18 cellular contexts compared by ENCODE assay signal in the genomic region with DNA sequence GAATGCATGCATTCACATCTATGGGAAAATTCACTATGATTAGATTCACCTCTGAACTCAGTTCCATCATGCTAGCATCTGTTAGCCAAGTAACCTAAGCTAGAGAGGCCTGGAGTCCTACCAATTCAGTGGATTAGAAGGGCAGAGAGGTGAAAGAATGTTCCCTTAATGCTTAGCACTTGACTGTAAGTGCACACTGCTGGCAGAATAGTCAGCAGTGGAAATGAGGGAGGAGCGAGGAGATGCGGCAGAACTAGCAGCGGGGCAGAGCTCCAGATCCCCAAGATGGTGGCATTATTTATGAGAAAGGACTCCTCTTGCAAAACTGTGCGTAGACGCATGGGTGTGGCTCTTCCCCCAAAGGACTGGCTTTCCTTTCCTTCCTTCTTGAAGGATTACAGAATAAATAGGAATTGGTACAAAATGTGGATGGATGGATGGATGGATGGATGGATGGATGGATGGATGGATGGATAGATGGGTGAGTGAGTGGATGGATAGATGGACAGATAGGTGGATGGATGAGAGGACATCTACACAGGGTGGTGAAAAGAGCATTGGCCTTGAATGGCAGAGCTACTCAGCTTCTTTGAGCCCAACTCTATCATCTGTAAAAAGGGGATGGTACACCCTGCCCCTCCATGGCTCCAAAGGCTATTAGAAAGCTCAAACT.
DNase-seq lines count a peak whose midpoint lies in the region; ATAC-seq and TF ChIP-seq lines count a peak whose summit lies in the region.
"Had no signal": no experiment of that assay in that cellular context is flagged by ENCODE, and none has a peak within 500 bp of the region (broad histone marks: within the 10 kb centered on the region; RNA-seq: fewer than 3 reads in every experiment).

No MANE protein-coding gene starts in this region.

- H3K27me3 Mint-ChIP-seq in activated naive CD8-positive, alpha-beta T cell = no peaks in the 10 kb centered on the region
- no peaks in the 10 kb centered on the region for H3K27me3 Mint-ChIP-seq in activated naive CD8-positive, alpha-beta T cell treated with anti-CD3 and anti-CD28 coated beads, Interleukin-2, amount 50 U/mL, for 24 hours
- H3K27me3 Mint-ChIP-seq in activated CD4-positive, alpha-beta memory T cell treated with anti-CD3 and anti-CD28 coated beads, Interleukin-2, amount 10 ng/mL, durations not matched to agents 7 days and 5 days = no peaks in the 10 kb centered on the region

- H3K27ac Mint-ChIP-seq in activated naive CD8-positive, alpha-beta T cell = no peak overlapping the region
- no peak overlapping the region for H3K27ac Mint-ChIP-seq in activated naive CD8-positive, alpha-beta T cell treated with anti-CD3 and anti-CD28 coated beads, Interleukin-2, amount 50 U/mL, for 24 hours
- peak overlapping the region; percentile 85 for H3K27ac Mint-ChIP-seq in activated CD4-positive, alpha-beta memory T cell treated with anti-CD3 and anti-CD28 coated beads, Interleukin-2, amount 10 ng/mL, durations not matched to agents 7 days and 5 days

- no peak overlapping the region for H3K4me3 ChIP-seq in right atrium auricular region
- H3K4me3 ChIP-seq: breast epithelium, esophagus muscularis mucosa, SJCRH30, suprapubic skin had no signal

- peaks cover 0 to 45% of the 10 kb centered on the region in 2 donors for H3K4me1 ChIP-seq in right atrium auricular region
- H3K4me1 ChIP-seq: breast epithelium had no signal

- peak overlapping the region; percentile 58 to 73 for H3K27ac ChIP-seq in right atrium auricular region
- H3K27ac ChIP-seq: breast epithelium, esophagus muscularis mucosa, SJCRH30, suprapubic skin had no signal

- DNase-seq in activated naive CD8-positive, alpha-beta T cell treated with anti-CD3 and anti-CD28 coated beads, Interleukin-2, amount 50 U/mL, for 24 hours = no peak
- DNase-seq in activated CD4-positive, alpha-beta memory T cell treated with anti-CD3 and anti-CD28 coated beads, Interleukin-2, amount 10 ng/mL, durations not matched to agents 7 days and 5 days = no peak
- DNase-seq in right atrium auricular region (ENCODE audit: low spot score) (no peak), AG08396 (ENCODE audit: low spot score) (no peak), posterior vena cava (ENCODE audit: low spot score) (no peak)
- DNase-seq: activated CD4-positive, alpha-beta T cell treated with anti-CD3 and anti-CD28 coated beads, Interleukin-2, amount 50 U/mL, for 48 hours; activated naive CD4-positive, alpha-beta T cell treated with Interleukin-2 at 50 U/mL for 16 hours; AML-193; glutamatergic neuron; NCI-H146; SJCRH30; stimulated activated CD4-positive, alpha-beta T cell treated with anti-CD3 and anti-CD28 coated beads, Interleukin-2, amount 100 ng/mL, for 24 hours had no signal

- H3K4me1 Mint-ChIP-seq in activated naive CD8-positive, alpha-beta T cell (ENCODE audit: low read depth) = peaks cover 69% of the 10 kb centered on the region
- H3K4me1 Mint-ChIP-seq in activated naive CD8-positive, alpha-beta T cell treated with anti-CD3 and anti-CD28 coated beads, Interleukin-2, amount 50 U/mL, for 24 hours = peaks cover 91% of the 10 kb centered on the region
- H3K4me1 Mint-ChIP-seq in activated CD4-positive, alpha-beta memory T cell treated with anti-CD3 and anti-CD28 coated beads, Interleukin-2, amount 10 ng/mL, durations not matched to agents 7 days and 5 days = peaks cover 91% of the 10 kb centered on the region

- intact Hi-C loops in posterior vena cava (cut with DNase I) = no loop called here

- no peaks in the 10 kb centered on the region for H3K36me3 ChIP-seq in right atrium auricular region
- H3K36me3 ChIP-seq: breast epithelium, esophagus muscularis mucosa, SJCRH30, suprapubic skin had no signal

- POLR2A ChIA-PET in activated CD4-positive, alpha-beta memory T cell treated with anti-CD3 and anti-CD28 coated beads, Interleukin-2, amount 10 ng/mL, durations not matched to agents 7 days and 5 days (lab: Charles Lee) = interaction anchor here (0.9 to 1.4 kb wide), 5 partner anchors 8 to 217 kb away, joined by 3 read pairs; no protein-coding TSS in a partner anchor

- TF ChIP-seq CTCF in right atrium auricular region (IDR thresholded peaks at IDR 0.05) = no peak

- no peaks in the 10 kb centered on the region for H3K9me3 Mint-ChIP-seq in activated naive CD8-positive, alpha-beta T cell (ENCODE audit: low read depth)
- H3K9me3 Mint-ChIP-seq in activated naive CD8-positive, alpha-beta T cell treated with anti-CD3 and anti-CD28 coated beads, Interleukin-2, amount 50 U/mL, for 24 hours = no peaks in the 10 kb centered on the region
- H3K9me3 Mint-ChIP-seq in activated CD4-positive, alpha-beta memory T cell treated with anti-CD3 and anti-CD28 coated beads, Interleukin-2, amount 10 ng/mL, durations not matched to agents 7 days and 5 days = peaks cover 4% of the 10 kb centered on the region

- H3K27me3 ChIP-seq in right atrium auricular region = no peaks in the 10 kb centered on the region
- H3K27me3 ChIP-seq: breast epithelium, esophagus muscularis mucosa, SJCRH30, suprapubic skin had no signal

- peak overlapping the region; percentile 20 for H3K4me3 Mint-ChIP-seq in activated naive CD8-positive, alpha-beta T cell
- no peak overlapping the region for H3K4me3 Mint-ChIP-seq in activated naive CD8-positive, alpha-beta T cell treated with anti-CD3 and anti-CD28 coated beads, Interleukin-2, amount 50 U/mL, for 24 hours
- H3K4me3 Mint-ChIP-seq in activated CD4-positive, alpha-beta memory T cell treated with anti-CD3 and anti-CD28 coated beads, Interleukin-2, amount 10 ng/mL, durations not matched to agents 7 days and 5 days = no peak overlapping the region

- CTCF ChIA-PET in activated CD4-positive, alpha-beta memory T cell treated with anti-CD3 and anti-CD28 coated beads, Interleukin-2, amount 10 ng/mL, durations not matched to agents 7 days and 5 days (lab: Charles Lee) = no interaction called here

- no peaks in the 10 kb centered on the region for H3K9me3 ChIP-seq in right atrium auricular region
- H3K9me3 ChIP-seq: breast epithelium, esophagus muscularis mucosa, SJCRH30, suprapubic skin had no signal

- no peak for ATAC-seq in activated naive CD8-positive, alpha-beta T cell treated with anti-CD3 and anti-CD28 coated beads, Interleukin-2, amount 50 U/mL, for 24 hours
- ATAC-seq in GM19395 (IDR thresholded peaks at IDR 0.05; ENCODE audit: unreplicated experiment) = no peak
- ATAC-seq: HCT116 had no signal

- no peaks in the 10 kb centered on the region for H3K36me3 Mint-ChIP-seq in activated naive CD8-positive, alpha-beta T cell
- H3K36me3 Mint-ChIP-seq in activated naive CD8-positive, alpha-beta T cell treated with anti-CD3 and anti-CD28 coated beads, Interleukin-2, amount 50 U/mL, for 24 hours (ENCODE audit: low read depth) = peaks cover 3% of the 10 kb centered on the region
- peaks cover 52% of the 10 kb centered on the region for H3K36me3 Mint-ChIP-seq in activated CD4-positive, alpha-beta memory T cell treated with anti-CD3 and anti-CD28 coated beads, Interleukin-2, amount 10 ng/mL, durations not matched to agents 7 days and 5 days (ENCODE audit: low read depth)
